Comparison of ENCODE assay signal across 23 cellular contexts in the genomic region with DNA sequence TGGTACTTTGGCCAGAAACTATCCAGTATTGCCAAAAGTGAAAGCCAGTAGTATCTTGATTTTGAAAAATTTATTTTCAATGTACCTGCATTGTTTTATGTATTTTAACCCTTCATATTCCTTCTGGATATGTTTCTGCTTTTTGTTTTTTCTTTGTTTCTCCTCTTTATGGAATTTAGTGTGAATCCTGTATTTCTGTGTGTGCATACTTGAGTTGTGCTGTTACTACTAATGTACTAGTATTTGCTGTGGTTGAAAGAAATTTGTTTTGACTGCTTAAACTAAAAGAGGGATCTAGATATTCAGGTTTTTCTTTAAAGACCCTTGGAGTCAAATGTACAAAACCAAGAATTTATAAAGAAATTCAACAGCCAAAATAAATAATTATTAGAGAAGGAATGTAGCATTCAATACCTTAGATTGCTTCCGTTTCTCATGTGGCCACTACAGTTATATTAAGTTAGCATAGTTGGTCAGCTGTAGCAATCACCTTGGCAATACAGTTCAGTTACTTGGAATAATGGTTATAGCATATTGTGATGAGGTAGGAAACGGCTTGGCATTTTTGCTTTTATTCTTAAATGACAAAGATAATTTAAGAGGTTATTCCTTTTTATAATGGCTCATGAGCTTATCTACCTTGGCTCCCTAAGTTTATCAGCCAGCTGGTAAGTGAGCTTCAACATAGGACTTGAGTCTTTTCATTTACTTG.
"Had no signal": no experiment of that assay in that cellular context is flagged by ENCODE, and none has a peak within 500 bp of the region (broad histone marks: within the 10 kb centered on the region; RNA-seq: fewer than 3 reads in every experiment).

No MANE protein-coding gene starts in this region.

- H3K27ac Mint-ChIP-seq: activated CD8-positive, alpha-beta T cell treated with anti-CD3 and anti-CD28 coated beads, Interleukin-2, amount 10 ng/mL, durations not matched to agents 7 days and 5 days; activated naive CD4-positive, alpha-beta T cell treated with anti-CD3 and anti-CD28 coated beads, Interleukin-2, amount 50 U/mL, for 24 hours; dendritic cell treated with granulocyte-macrophage colony-stimulating factor and Interleukin-4, amounts not matched to agents 40 ng/mL and 50 ng/mL, for 4 days had no signal

- DNase-seq: activated CD4-positive, alpha-beta T cell treated with anti-CD3 and anti-CD28 coated beads for 1 hour; activated CD4-positive, alpha-beta T cell treated with anti-CD3 and anti-CD28 coated beads, Interleukin-2, amount 50 U/mL, for 1 hour; activated CD8-positive, alpha-beta T cell treated with anti-CD3 and anti-CD28 coated beads, Interleukin-2, amount 10 ng/mL, durations not matched to agents 7 days and 5 days; activated gamma-delta T cell treated with Interleukin-2 at 50 U/mL for 16 hours; anterior cingulate cortex; body of pancreas; caudate nucleus; effector CD4-positive, alpha-beta T cell; kidney; lower lobe of right lung; mesendoderm; mucosa of descending colon; naive B cell; occipital lobe; small intestine; stimulated activated naive CD4-positive, alpha-beta T cell; testis; trophoblast cell; uterus had no signal

- H3K4me3 ChIP-seq: body of pancreas, lower lobe of right lung, mucosa of descending colon, testis, uterus had no signal

- H3K4me3 Mint-ChIP-seq: activated CD8-positive, alpha-beta T cell treated with anti-CD3 and anti-CD28 coated beads, Interleukin-2, amount 10 ng/mL, durations not matched to agents 7 days and 5 days; activated naive CD4-positive, alpha-beta T cell treated with anti-CD3 and anti-CD28 coated beads, Interleukin-2, amount 50 U/mL, for 24 hours; dendritic cell treated with granulocyte-macrophage colony-stimulating factor and Interleukin-4, amounts not matched to agents 40 ng/mL and 50 ng/mL, for 4 days; neural crest cell had no signal

- ATAC-seq: activated CD8-positive, alpha-beta T cell treated with anti-CD3 and anti-CD28 coated beads, Interleukin-2, amount 10 ng/mL, durations not matched to agents 7 days and 5 days; body of pancreas; lower lobe of right lung; mucosa of descending colon; sciatic nerve had no signal

- H3K27ac ChIP-seq: body of pancreas, lower lobe of right lung, testis, uterus had no signal

- H3K27me3 Mint-ChIP-seq: activated naive CD4-positive, alpha-beta T cell treated with anti-CD3 and anti-CD28 coated beads, Interleukin-2, amount 50 U/mL, for 24 hours; dendritic cell treated with granulocyte-macrophage colony-stimulating factor and Interleukin-4, amounts not matched to agents 40 ng/mL and 50 ng/mL, for 4 days; naive B cell had no signal

- H3K27me3 ChIP-seq: body of pancreas, testis, uterus had no signal

- H3K36me3 ChIP-seq: lower lobe of right lung, uterus had no signal

- H3K9me3 Mint-ChIP-seq: activated naive CD4-positive, alpha-beta T cell treated with anti-CD3 and anti-CD28 coated beads, Interleukin-2, amount 50 U/mL, for 24 hours; dendritic cell treated with granulocyte-macrophage colony-stimulating factor and Interleukin-4, amounts not matched to agents 40 ng/mL and 50 ng/mL, for 4 days; naive B cell; neural crest cell had no signal

- H3K9me3 ChIP-seq: body of pancreas, lower lobe of right lung, mucosa of descending colon, testis, uterus had no signal
